22 cellular contexts compared by ENCODE assay signal in the genomic region with DNA sequence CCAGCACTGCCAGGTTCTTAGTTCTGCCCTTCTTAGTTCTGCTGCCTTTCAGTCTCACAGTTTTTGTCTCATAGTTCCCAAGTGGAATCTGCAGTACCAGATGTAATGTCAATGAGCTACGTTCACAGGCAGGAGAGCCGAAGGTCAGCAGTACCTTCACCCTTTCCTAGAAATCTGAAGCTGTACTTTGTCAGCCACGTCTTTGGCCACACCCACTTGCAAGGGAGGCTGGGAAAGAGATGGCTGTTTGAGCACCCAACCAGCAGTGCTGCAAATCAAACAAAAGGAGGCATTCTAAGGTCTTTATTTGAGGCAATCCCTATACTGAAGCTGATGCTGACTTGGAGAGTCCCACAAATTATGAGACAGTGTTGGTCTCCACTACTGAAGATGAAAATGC.
DNase-seq lines count a peak whose midpoint lies in the region; ATAC-seq, FAIRE-seq and TF ChIP-seq lines count a peak whose summit lies in the region.
"Had no signal": no experiment of that assay in that cellular context is flagged by ENCODE, and none has a peak within 500 bp of the region (broad histone marks: within the 10 kb centered on the region; RNA-seq: fewer than 3 reads in every experiment).

No MANE protein-coding gene starts in this region.

- no peak overlapping the region for H3K18ac ChIP-seq in neuronal stem cell (ENCODE audit: low read length)

- H2AFZ ChIP-seq in neuronal stem cell (ENCODE audit: low read length): peak overlapping the region; percentile 66

- H4K91ac ChIP-seq in neuronal stem cell (ENCODE audit: low read depth, low read length, poor library complexity): no peak overlapping the region

- H3K4ac ChIP-seq in neuronal stem cell (ENCODE audit: low read length): no peak overlapping the region

- no peak for ATAC-seq in A549
- no peak for ATAC-seq in GM19463 (IDR thresholded peaks at IDR 0.05; ENCODE audit: unreplicated experiment)

- DNase-seq in A549 (ENCODE audit: low read depth in 1 of 2, low spot score in 1 of 2) (peak in 1 of 2 experiments; percentile 1), WERI-Rb-1 (peak; percentile 21), neuronal stem cell (ENCODE audit: low spot score) (no peak), NCI-H1930 (lab: John Stamatoyannopoulos, UW) (no peak), vagina (ENCODE audit: extremely low spot score in 2 of 2) (no peak)
- peak; percentile 1 for DNase-seq in Jurkat, Clone E6-1 (ENCODE audit: low read depth, low spot score)
- DNase-seq: CD4-positive, CD25-positive, alpha-beta regulatory T cell; EL; GF-D8; HFFc6; IMR-90; MG63; NCI-H1048; NCI-H1417 treated with DMSO at 0.1 percent for 48 hours; NCI-H187; NCI-H69; Peyer's patch; SJCRH30 had no signal

- no peak overlapping the region for H2BK120ac ChIP-seq in neuronal stem cell (ENCODE audit: low read depth, low read length)

- CTCF ChIA-PET in A549 (lab: Yijun Ruan, JAX): interaction anchor here (1.1 kb wide), 1 partner anchor 11 kb away, joined by 3 read pairs; no protein-coding TSS in a partner anchor

- no peak overlapping the region for H2BK12ac ChIP-seq in neuronal stem cell (ENCODE audit: low read length)

- no peaks in the 10 kb centered on the region for H3K27me3 ChIP-seq in WERI-Rb-1 (ENCODE audit: insufficient read depth, low read depth, severe bottlenecking)
- no peaks in the 10 kb centered on the region for H3K27me3 ChIP-seq in neuronal stem cell (ENCODE audit: control insufficient read depth in 3 of 3, insufficient read depth in 3 of 3, low read depth in 1 of 3, low read length in 3 of 3)
- H3K27me3 ChIP-seq in vagina: no peaks in the 10 kb centered on the region
- H3K27me3 ChIP-seq: MG63, Peyer's patch, SJCRH30 had no signal

- H3K27ac ChIP-seq in A549: no peak overlapping the region
- no peak overlapping the region for H3K27ac ChIP-seq in WERI-Rb-1
- no peak overlapping the region for H3K27ac ChIP-seq in neuronal stem cell (replicated peaks; ENCODE audit: low read length)
- no peak overlapping the region for H3K27ac ChIP-seq in vagina
- H3K27ac ChIP-seq: Peyer's patch, SJCRH30 had no signal

- FAIRE-seq in A549 (lab: Jason Lieb, UNC): no peak
- FAIRE-seq: A204.1, H54, HTR-8/SVneo had no signal

- TF ChIP-seq EP300 in A549 (IDR thresholded peaks at IDR 0.05): no peak

- H3K23ac ChIP-seq in neuronal stem cell (ENCODE audit: low read depth, low read length, poor library complexity): no peak overlapping the region

- no peak overlapping the region for H3K14ac ChIP-seq in neuronal stem cell (ENCODE audit: low read length)

- no peak for TF ChIP-seq RAD21 in A549 (conservative IDR thresholded peaks at IDR 0.05 in 1 of 2, IDR thresholded peaks at IDR 0.05 in 1 of 2)

- 18% methylated on average over 3 of the region's 3 CpGs for WGBS in A549 (ENCODE audit: missing lambda C conversion rate)
- WGBS in neuronal stem cell (ENCODE audit: extremely low coverage in 2 of 2, insufficient read length in 2 of 2, insufficient replicate concordance in 1 of 2), 2 donors: no CpG with 5 or more reads among the region's 3 CpGs

- H3K4me1 ChIP-seq in A549 (no peaks in the 10 kb centered on the region), neuronal stem cell (ENCODE audit: control insufficient read depth in 2 of 2, insufficient read depth in 1 of 2, low read depth in 1 of 2, low read length in 2 of 2) (peaks cover 0 to 2% of the 10 kb centered on the region in 2 donors), vagina (no peaks in the 10 kb centered on the region)
- H3K4me1 ChIP-seq: Peyer's patch, SJCRH30 had no signal

- H2AK5ac ChIP-seq in neuronal stem cell (ENCODE audit: low read depth, low read length): no peak overlapping the region

- intact Hi-C loops in vagina (cut with DNase I): no loop called here

- H3K79me1 ChIP-seq in neuronal stem cell (ENCODE audit: low read depth, low read length): no peaks in the 10 kb centered on the region

- H3K4me3 ChIP-seq in A549 (no peak overlapping the region), WERI-Rb-1 (ENCODE audit: low read depth, low read length) (no peak overlapping the region), neuronal stem cell (ENCODE audit: low read length in 2 of 2) (no peak overlapping the region), vagina (no peak overlapping the region)
- H3K4me3 ChIP-seq in Jurkat, Clone E6-1 (ENCODE audit: low read length): no peak overlapping the region
- H3K4me3 ChIP-seq: MG63, Peyer's patch, SJCRH30 had no signal

- POLR2A ChIA-PET in A549 (lab: Yijun Ruan, JAX): no interaction called here

- H3K9ac ChIP-seq in neuronal stem cell (ENCODE audit: low read depth, low read length, poor library complexity): no peak overlapping the region

- H3K36me3 ChIP-seq in WERI-Rb-1 (no peaks in the 10 kb centered on the region), neuronal stem cell (replicated peaks in 1 of 2; ENCODE audit: control insufficient read depth in 2 of 2, insufficient read depth in 2 of 2, low read length in 2 of 2) (no peaks in the 10 kb centered on the region), vagina (no peaks in the 10 kb centered on the region)
- H3K36me3 ChIP-seq: MG63, Peyer's patch, SJCRH30 had no signal

- no peak overlapping the region for H2BK15ac ChIP-seq in neuronal stem cell (ENCODE audit: low read length)

- no peak overlapping the region for H2BK5ac ChIP-seq in neuronal stem cell (ENCODE audit: low read length)

- H4K8ac ChIP-seq in neuronal stem cell (ENCODE audit: low read depth, low read length): no peak overlapping the region

- no peaks in the 10 kb centered on the region for H3K9me3 ChIP-seq in A549
- no peaks in the 10 kb centered on the region for H3K9me3 ChIP-seq in WERI-Rb-1 (ENCODE audit: severe bottlenecking)
- H3K9me3 ChIP-seq in neuronal stem cell (replicated peaks in 1 of 2; ENCODE audit: control insufficient read depth in 2 of 2, insufficient read depth in 1 of 2, low read depth in 1 of 2, low read length in 2 of 2): no peaks in the 10 kb centered on the region
- no peaks in the 10 kb centered on the region for H3K9me3 ChIP-seq in vagina
- H3K9me3 ChIP-seq: MG63, Peyer's patch, SJCRH30 had no signal

- TF ChIP-seq POLR2A in A549 (IDR thresholded peaks at IDR 0.05; ENCODE audit: low read length): no peak
- no peak for TF ChIP-seq POLR2A in vagina (IDR thresholded peaks at IDR 0.05)

- H3K4me2 ChIP-seq in A549: peak overlapping the region; percentile 30; the same call in 1 of the 3 replicates
- H3K4me2 ChIP-seq in neuronal stem cell (ENCODE audit: insufficient read depth, low read length, poor library complexity, severe bottlenecking): no peak overlapping the region

- TF ChIP-seq CTCF in A549 (IDR thresholded peaks at IDR 0.05): no peak
- no peak for TF ChIP-seq CTCF in WERI-Rb-1 (IDR thresholded peaks at IDR 0.05; ENCODE audit: low read depth, low read length)
- no peak for TF ChIP-seq CTCF in vagina (IDR thresholded peaks at IDR 0.05)

TF ChIP-seq in A549, 52 proteins besides CTCF, POLR2A, EP300 and RAD21:
- TF ChIP-seq CBX2 (IDR thresholded peaks at IDR 0.05; ENCODE audit: borderline replicate concordance, low read depth) (no peak), JUN (IDR thresholded peaks at IDR 0.05) (no peak), RNF2 (IDR thresholded peaks at IDR 0.05; ENCODE audit: borderline replicate concordance, low read depth) (no peak)

Comparison
In these comparisons a context has a peak if more than half of its experiments do, and no peak if none do; other contexts are left out.
1. DNase-seq: peak in Jurkat, Clone E6-1 (single experiment) and WERI-Rb-1 (single experiment); none in neuronal stem cell (single experiment), NCI-H1930 (0 of 2) and vagina (0 of 2).